18 cellular contexts compared by ENCODE assay signal in the genomic region with DNA sequence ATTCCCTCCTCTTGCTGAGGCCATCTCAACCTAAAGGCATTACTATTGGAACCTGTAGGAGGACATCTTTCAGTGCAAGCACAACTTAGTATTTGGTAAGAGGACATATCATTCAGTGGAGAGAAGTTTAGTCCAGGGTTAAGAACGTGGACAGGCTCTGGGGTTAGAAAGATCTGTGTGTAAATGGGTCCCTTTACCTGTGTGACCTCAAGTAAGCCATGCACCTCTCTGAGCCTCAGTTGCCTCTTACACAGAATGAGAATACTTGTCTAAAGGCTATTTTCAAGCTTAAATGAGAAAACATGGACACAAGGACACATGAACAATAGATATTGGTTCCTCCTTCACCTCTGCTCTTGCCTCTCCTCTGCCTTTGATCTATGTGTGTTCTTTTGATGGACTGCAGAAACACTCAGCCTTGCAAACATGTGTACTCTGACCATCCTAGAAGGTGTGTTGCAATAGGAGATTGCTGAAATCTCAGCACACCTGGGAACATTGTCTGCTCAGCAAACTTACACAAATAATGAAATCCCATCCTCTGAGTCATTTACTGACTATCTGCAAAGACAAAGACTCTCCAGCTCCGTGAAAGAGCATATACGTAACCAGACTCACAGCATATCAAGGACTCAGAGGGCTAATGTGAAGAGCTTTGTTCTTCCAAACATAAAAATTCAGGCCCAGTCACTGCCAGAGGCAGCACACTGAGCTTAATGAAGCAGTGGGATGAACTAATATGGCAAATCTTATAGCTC.
A peak's percentile ranks its signal among the peaks of the same experiment; 100 is the strongest.
DNase-seq lines count a peak whose midpoint lies in the region; ATAC-seq, FAIRE-seq and TF ChIP-seq lines count a peak whose summit lies in the region.
"Had no signal": no experiment of that assay in that cellular context is flagged by ENCODE, and none has a peak within 500 bp of the region (broad histone marks: within the 10 kb centered on the region; RNA-seq: fewer than 3 reads in every experiment).

No MANE protein-coding gene starts in this region.

- H3K79me2 ChIP-seq in PC-3 (ENCODE audit: low read length), result no peaks in the 10 kb centered on the region

- H4K20me1 ChIP-seq in PC-3 (ENCODE audit: low read length), result no peaks in the 10 kb centered on the region

- H3K27ac ChIP-seq in PC-3 (ENCODE audit: low read length) (no peak overlapping the region), foreskin keratinocyte (peak overlapping the region; percentile 79), pancreas (no peak overlapping the region)
- H3K27ac ChIP-seq: right atrium auricular region had no signal

- TF ChIP-seq CTCF in PC-3 (conservative IDR thresholded peaks at IDR 0.05; ENCODE audit: low read depth, low read length) (no peak), foreskin keratinocyte (conservative IDR thresholded peaks at IDR 0.05) (no peak), pancreas (IDR thresholded peaks at IDR 0.05) (no peak)

- H3K27me3 ChIP-seq in PC-3 (ENCODE audit: low read length), result peaks cover 6% of the 10 kb centered on the region; the same call in 1 of the 2 replicates
- H3K27me3 ChIP-seq in foreskin keratinocyte, result no peaks in the 10 kb centered on the region
- no peaks in the 10 kb centered on the region for H3K27me3 ChIP-seq in pancreas
- H3K27me3 ChIP-seq: right atrium auricular region had no signal

- peak; percentile 51 for DNase-seq in HT1080 (ENCODE audit: low read depth)
- peak; percentile 22 for DNase-seq in PC-3
- DNase-seq in foreskin keratinocyte, result peak; percentile 98 to 99
- DNase-seq in pancreas, result no peak
- DNase-seq in GM19239 (ENCODE audit: insufficient read length, low spot score), result no peak
- DNase-seq in HUDEP-2 (lab: John Stamatoyannopoulos, UW; ENCODE audit: unreplicated experiment in 76 of 76), result no peak
- DNase-seq in NCI-H524 treated with DMSO at 0.1 percent for 48 hours (lab: John Stamatoyannopoulos, UW), result no peak
- DNase-seq: kidney; naive B cell; NCI-H1694; NCI-H774; stimulated activated CD4-positive, alpha-beta T cell treated with anti-CD3 and anti-CD28 coated beads, Interleukin-2, amount 100 ng/mL, for 48 hours; stimulated activated CD8-positive, alpha-beta memory T cell treated with anti-CD3 and anti-CD28 coated beads, Interleukin-4, amount 100 ng/mL, for 48 hours had no signal

- H3K9me3 ChIP-seq in PC-3 (ENCODE audit: low read length) (no peaks in the 10 kb centered on the region), pancreas (no peaks in the 10 kb centered on the region)
- H3K9me3 ChIP-seq: right atrium auricular region had no signal

- FAIRE-seq in pancreas (lab: Jason Lieb, UNC) (no peak), GM19239 (lab: Jason Lieb, UNC) (no peak)
- FAIRE-seq: kidney had no signal

- no peaks in the 10 kb centered on the region for H3K9me2 ChIP-seq in PC-3 (replicated peaks; ENCODE audit: low read length)

- 58 to 59% methylated on average over 3 of the region's 3 CpGs for WGBS in pancreas, 2 donors

- H3K36me3 ChIP-seq in PC-3 (ENCODE audit: low read depth, low read length) (no peaks in the 10 kb centered on the region), pancreas (no peaks in the 10 kb centered on the region)
- H3K36me3 ChIP-seq: right atrium auricular region had no signal

- no peaks in the 10 kb centered on the region for H3K9me3 Mint-ChIP-seq in stimulated activated memory B cell treated with anti-CD40 and anti-IgM and Interleukin-4, amounts not matched to agents 10 μg/mL and 1 μg/mL and 100 μg/mL, for 72 hours
- H3K9me3 Mint-ChIP-seq: activated naive CD4-positive, alpha-beta T cell treated with anti-CD3 and anti-CD28 coated beads, Interleukin-2, amount 50 U/mL, for 24 hours; central memory CD8-positive, alpha-beta T cell had no signal

- no peaks in the 10 kb centered on the region for H3K4me1 ChIP-seq in PC-3 (ENCODE audit: insufficient read depth, low read length)
- H3K4me1 ChIP-seq in foreskin keratinocyte, result peaks cover 16% of the 10 kb centered on the region
- H3K4me1 ChIP-seq in pancreas, result no peaks in the 10 kb centered on the region
- H3K4me1 ChIP-seq: right atrium auricular region had no signal

- no peak overlapping the region for H3K4me3 Mint-ChIP-seq in stimulated activated memory B cell treated with anti-CD40 and anti-IgM and Interleukin-4, amounts not matched to agents 10 μg/mL and 1 μg/mL and 100 μg/mL, for 72 hours
- H3K4me3 Mint-ChIP-seq: activated naive CD4-positive, alpha-beta T cell treated with anti-CD3 and anti-CD28 coated beads, Interleukin-2, amount 50 U/mL, for 24 hours; central memory CD8-positive, alpha-beta T cell; naive B cell had no signal

- no peak for ATAC-seq in PC-3
- ATAC-seq in foreskin keratinocyte, result peak; percentile 99
- ATAC-seq in pancreas, result peak in 3 of 4 donors; percentile 27 to 70 (median 60)
- no peak for ATAC-seq in stimulated activated memory B cell treated with anti-CD40 and anti-IgM and Interleukin-4, amounts not matched to agents 10 μg/mL and 1 μg/mL and 100 μg/mL, for 72 hours
- ATAC-seq: Right ventricle myocardium inferior had no signal

- no peaks in the 10 kb centered on the region for H3K4me1 Mint-ChIP-seq in stimulated activated memory B cell treated with anti-CD40 and anti-IgM and Interleukin-4, amounts not matched to agents 10 μg/mL and 1 μg/mL and 100 μg/mL, for 72 hours
- H3K4me1 Mint-ChIP-seq: activated naive CD4-positive, alpha-beta T cell treated with anti-CD3 and anti-CD28 coated beads, Interleukin-2, amount 50 U/mL, for 24 hours; central memory CD8-positive, alpha-beta T cell; naive B cell had no signal

- H3K27me3 Mint-ChIP-seq in stimulated activated memory B cell treated with anti-CD40 and anti-IgM and Interleukin-4, amounts not matched to agents 10 μg/mL and 1 μg/mL and 100 μg/mL, for 72 hours, result no peaks in the 10 kb centered on the region
- H3K27me3 Mint-ChIP-seq: activated naive CD4-positive, alpha-beta T cell treated with anti-CD3 and anti-CD28 coated beads, Interleukin-2, amount 50 U/mL, for 24 hours; central memory CD8-positive, alpha-beta T cell had no signal

- no peaks in the 10 kb centered on the region for H3F3A ChIP-seq in PC-3 (ENCODE audit: low read length, unreplicated experiment)

- no peaks in the 10 kb centered on the region for H3K36me3 Mint-ChIP-seq in stimulated activated memory B cell treated with anti-CD40 and anti-IgM and Interleukin-4, amounts not matched to agents 10 μg/mL and 1 μg/mL and 100 μg/mL, for 72 hours
- H3K36me3 Mint-ChIP-seq: activated naive CD4-positive, alpha-beta T cell treated with anti-CD3 and anti-CD28 coated beads, Interleukin-2, amount 50 U/mL, for 24 hours; naive B cell had no signal

- no peak overlapping the region for H3K27ac Mint-ChIP-seq in stimulated activated memory B cell treated with anti-CD40 and anti-IgM and Interleukin-4, amounts not matched to agents 10 μg/mL and 1 μg/mL and 100 μg/mL, for 72 hours
- H3K27ac Mint-ChIP-seq: activated naive CD4-positive, alpha-beta T cell treated with anti-CD3 and anti-CD28 coated beads, Interleukin-2, amount 50 U/mL, for 24 hours; naive B cell had no signal

- H3K9ac ChIP-seq in PC-3 (ENCODE audit: low read length), result no peak overlapping the region

- intact Hi-C loops in PC-3 (cut with micrococcal nuclease), result no loop called here
- intact Hi-C loops in pancreas (cut with DNase I), result no loop called here

- no TSS peak for BruUV-seq in PC-3 (replicated peaks; lab: Mats Ljungman, UMichigan)

- no peak overlapping the region for H3K4me2 ChIP-seq in PC-3 (ENCODE audit: low read length)

- no peak overlapping the region for H2AFZ ChIP-seq in PC-3 (ENCODE audit: low read length)

- POLR2A ChIA-PET in PC-3 (lab: Charles Lee; ENCODE audit: unreplicated experiment), result no interaction called here

- no peak overlapping the region for H3K4me3 ChIP-seq in PC-3 (ENCODE audit: low read length)
- H3K4me3 ChIP-seq in pancreas, result no peak overlapping the region
- H3K4me3 ChIP-seq: right atrium auricular region had no signal

- CTCF ChIA-PET in PC-3 (lab: Charles Lee), result no interaction called here

Comparison
In these comparisons a context has a peak if more than half of its experiments do, and no peak if none do; other contexts are left out.
1. DNase-seq: peak in HT1080 (single experiment), PC-3 (single experiment) and foreskin keratinocyte (2 of 2); none in pancreas (0 of 6), GM19239 (single experiment), HUDEP-2 (0 of 76) and NCI-H524 treated with DMSO at 0.1 percent for 48 hours (single experiment).
2. ATAC-seq: peak in foreskin keratinocyte (single experiment) and pancreas (3 of 4); none in PC-3 (single experiment) and stimulated activated memory B cell treated with anti-CD40 and anti-IgM and Interleukin-4, amounts not matched to agents 10 μg/mL and 1 μg/mL and 100 μg/mL, for 72 hours (single experiment).